Comparison of ENCODE assay signal across 8 cellular contexts in genomic region chr12:8078400-8078799, GRCh38. TPM values are rescaled to one million over a fixed set of nuclear protein-coding genes. Genes with fewer than 3 reads are reported as not detected.
A peak's percentile ranks its signal among the peaks of the same experiment; 100 is the strongest.
DNase-seq lines count a peak whose midpoint lies in the region; ATAC-seq and TF ChIP-seq lines count a peak whose summit lies in the region.

No MANE protein-coding gene starts in this region.

- H3K36me3 ChIP-seq in H7 (replicated peaks; ENCODE audit: control insufficient read depth, insufficient read depth, low read length) (no peaks in the 10 kb centered on the region), Panc1 (ENCODE audit: control insufficient read depth, insufficient read depth, low read length) (peaks cover 4% of the 10 kb centered on the region; the same call in 1 of the 2 replicates)

- DNase-seq in AG10803 (ENCODE audit: low read depth) (peak; percentile 72), H7 (peak; percentile 52), Panc1 (ENCODE audit: low read depth, low spot score) (no peak), iPS-NIHi11 (ENCODE audit: low spot score) (peak; percentile 32), COR-L47 (lab: John Stamatoyannopoulos, UW) (no peak)
- DNase-seq in activated naive CD4-positive, alpha-beta T cell treated with anti-CD3 and anti-CD28 coated beads, Interleukin-2, amount 10 ng/mL, durations not matched to agents 7 days and 5 days = peak; percentile 70
- peak; percentile 32 for DNase-seq in stimulated activated CD8-positive, alpha-beta memory T cell treated with anti-CD3 and anti-CD28 coated beads, Interleukin-15, amount 100 ng/mL, for 48 hours (ENCODE audit: low read depth in 2 of 2)

- CTCF ChIA-PET in Panc1 (lab: Charles Lee) = interaction anchor here (0.6 to 1.1 kb wide), 3 partner anchors 33 to 890 kb away, joined by 3 to 5 read pairs (median 3); no protein-coding TSS in a partner anchor
- CTCF ChIA-PET in activated naive CD4-positive, alpha-beta T cell treated with anti-CD3 and anti-CD28 coated beads, Interleukin-2, amount 10 ng/mL, durations not matched to agents 7 days and 5 days (lab: Charles Lee) = interaction anchor here (0.7 to 5.4 kb wide), 23 partner anchors 9 to 564 kb away, joined by 3 to 136 read pairs (median 5); partner anchors contain the start of gene C3AR1

- no peaks in the 10 kb centered on the region for H3K27me3 ChIP-seq in H7 (ENCODE audit: control insufficient read depth, insufficient read depth, low read length)
- H3K27me3 ChIP-seq in Panc1 (ENCODE audit: control insufficient read depth, insufficient read depth, low read length) = no peaks in the 10 kb centered on the region

- intact Hi-C loops in Panc1 (cut with micrococcal nuclease; ENCODE audit: unreplicated experiment) = loop anchor here (1.0 kb wide), 1 partner anchor 32 kb away; no protein-coding TSS in a partner anchor

- H3K4me3 ChIP-seq in AG10803 (ENCODE audit: low read length) = no peak overlapping the region
- H3K4me3 ChIP-seq in H7 (ENCODE audit: insufficient read depth, low read depth, low read length) = no peak overlapping the region
- no peak overlapping the region for H3K4me3 ChIP-seq in Panc1 (ENCODE audit: low read depth in 2 of 2, low read length in 2 of 2)

- no peak overlapping the region for H3K4me3 Mint-ChIP-seq in activated naive CD4-positive, alpha-beta T cell treated with anti-CD3 and anti-CD28 coated beads, Interleukin-2, amount 10 ng/mL, durations not matched to agents 7 days and 5 days

- H3K4me1 Mint-ChIP-seq in activated naive CD4-positive, alpha-beta T cell treated with anti-CD3 and anti-CD28 coated beads, Interleukin-2, amount 10 ng/mL, durations not matched to agents 7 days and 5 days = peaks cover 38% of the 10 kb centered on the region

- no peak for ATAC-seq in Panc1
- no peak for ATAC-seq in GM18517 (IDR thresholded peaks at IDR 0.05; ENCODE audit: unreplicated experiment)

- no peaks in the 10 kb centered on the region for H3K9me3 Mint-ChIP-seq in activated naive CD4-positive, alpha-beta T cell treated with anti-CD3 and anti-CD28 coated beads, Interleukin-2, amount 10 ng/mL, durations not matched to agents 7 days and 5 days

- no peaks in the 10 kb centered on the region for H3K4me1 ChIP-seq in Panc1 (ENCODE audit: control insufficient read depth, insufficient read depth, low read length)

- TF ChIP-seq CTCF in AG10803 (conservative IDR thresholded peaks at IDR 0.05; ENCODE audit: low read length) (peak; percentile 56), Panc1 (IDR thresholded peaks at IDR 0.05) (peak; percentile 45)

- H3K9me3 ChIP-seq in Panc1 (ENCODE audit: control insufficient read depth, insufficient read depth, low read depth, low read length) = no peaks in the 10 kb centered on the region

- no peak overlapping the region for H3K27ac ChIP-seq in Panc1 (ENCODE audit: low read length)

- in situ Hi-C loops in Panc1 (cut with HindIII; ENCODE audit: low pct_unique_long_range_greater_than_20kb, low sequenced_read_pairs) = no loop called here

- H3K27ac Mint-ChIP-seq in activated naive CD4-positive, alpha-beta T cell treated with anti-CD3 and anti-CD28 coated beads, Interleukin-2, amount 10 ng/mL, durations not matched to agents 7 days and 5 days = no peak overlapping the region

- no TSS peak for BruUV-seq in Panc1 (replicated peaks; lab: Mats Ljungman, UMichigan)

- POLR2A ChIA-PET in Panc1 (lab: Charles Lee) = no interaction called here

- H3K36me3 Mint-ChIP-seq in activated naive CD4-positive, alpha-beta T cell treated with anti-CD3 and anti-CD28 coated beads, Interleukin-2, amount 10 ng/mL, durations not matched to agents 7 days and 5 days = peaks cover 1% of the 10 kb centered on the region

- peaks cover 1% of the 10 kb centered on the region for H3K27me3 Mint-ChIP-seq in activated naive CD4-positive, alpha-beta T cell treated with anti-CD3 and anti-CD28 coated beads, Interleukin-2, amount 10 ng/mL, durations not matched to agents 7 days and 5 days

RNA-seq across cellular contexts. Expression of gene NECAP1, which starts 3.7 kb away (rescaled TPM):
- total RNA-seq in H7 (2014; rRNA removed; shearing (Covaris generic)) = 42.6 and 50.1 TPM in 2 replicates
- 14.9 TPM for total RNA-seq in Panc1 (2021; ENCODE audit: unreplicated experiment)
- polyA plus RNA-seq in Panc1 (2012; ENCODE audit: insufficient read length) = 10.0 TPM

RNA-seq across cellular contexts. Expression of gene C3AR1, which starts 12.2 kb away (rescaled TPM):
- total RNA-seq in H7 (2014; rRNA removed; shearing (Covaris generic)) = not detected in 2 replicates
- not detected for total RNA-seq in Panc1 (2021; ENCODE audit: unreplicated experiment)
- not detected for polyA plus RNA-seq in Panc1 (2012; ENCODE audit: insufficient read length)

RNA-seq across cellular contexts. Expression of gene CLEC4A, which starts 45.0 kb away (rescaled TPM):
- total RNA-seq in H7 (2014; rRNA removed; shearing (Covaris generic)) = 0.74 TPM in 1 of 2 replicates, not detected in the other
- 0.33 TPM for total RNA-seq in Panc1 (2021; ENCODE audit: unreplicated experiment)
- polyA plus RNA-seq in Panc1 (2012; ENCODE audit: insufficient read length) = not detected

RNA-seq across cellular contexts. Expression of gene FOXJ2, which starts 45.9 kb away (rescaled TPM):
- 6.9 TPM in 2 replicates for total RNA-seq in H7 (2014; rRNA removed; shearing (Covaris generic))
- total RNA-seq in Panc1 (2021; ENCODE audit: unreplicated experiment) = 10.9 TPM
- polyA plus RNA-seq in Panc1 (2012; ENCODE audit: insufficient read length) = 6.6 TPM

Comparison
In these comparisons a context has a peak if more than half of its experiments do, and no peak if none do; other contexts are left out.
1. DNase-seq: peak in AG10803 (single experiment), H7 (single experiment), activated naive CD4-positive, alpha-beta T cell treated with anti-CD3 and anti-CD28 coated beads, Interleukin-2, amount 10 ng/mL, durations not matched to agents 7 days and 5 days (single experiment), iPS-NIHi11 (single experiment) and stimulated activated CD8-positive, alpha-beta memory T cell treated with anti-CD3 and anti-CD28 coated beads, Interleukin-15, amount 100 ng/mL, for 48 hours (2 of 2); none in Panc1 (single experiment) and COR-L47 (single experiment).